In the genomic region with DNA sequence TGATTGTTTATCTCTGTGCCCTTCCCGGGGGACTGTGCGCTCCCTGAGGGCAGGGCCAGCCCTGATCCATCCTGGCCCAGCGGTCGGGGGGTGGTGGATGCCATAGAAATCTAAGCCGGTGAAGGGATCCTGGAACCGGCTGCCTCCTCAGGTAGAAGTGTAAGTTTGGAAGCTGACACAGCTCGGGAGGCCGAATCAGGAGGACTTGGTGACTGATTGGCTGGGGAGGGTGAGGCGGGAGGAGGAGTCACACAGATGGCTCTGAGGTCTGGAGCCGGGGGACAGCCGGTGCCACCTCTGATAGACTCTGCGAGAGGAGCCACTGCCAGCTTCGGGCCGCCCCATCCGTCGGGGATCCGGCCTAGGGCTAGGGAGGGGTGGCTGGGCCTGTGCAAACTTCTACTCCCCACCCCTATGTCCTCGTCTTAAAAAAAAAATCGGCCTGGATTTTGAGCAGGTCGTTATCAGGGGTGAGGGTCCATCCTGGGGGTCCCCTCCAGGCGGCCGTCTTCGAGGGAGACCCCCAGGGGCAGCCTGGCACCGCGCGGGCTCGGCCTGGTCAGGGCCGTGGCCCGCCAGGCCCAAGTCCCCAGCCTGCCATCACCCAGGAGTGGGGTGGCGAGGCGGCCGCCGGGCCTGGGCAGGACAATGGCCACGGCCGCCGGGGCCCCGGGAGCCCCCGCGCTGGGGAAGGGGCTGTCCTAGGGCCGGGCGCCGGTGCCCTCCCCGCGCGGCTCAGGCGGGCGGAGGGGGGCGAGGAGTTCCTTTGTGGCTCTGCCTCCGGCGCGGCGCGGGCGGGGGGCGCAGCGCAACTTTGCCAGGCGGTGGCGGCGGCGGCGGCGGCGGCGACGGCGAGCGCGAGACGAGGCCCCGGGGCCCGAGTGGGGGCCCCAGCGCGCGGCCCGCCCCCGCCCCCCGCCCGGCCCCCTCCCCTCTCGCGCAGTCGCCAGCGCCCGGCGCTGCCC, we compare ENCODE assay signal across 8 cellular contexts. TPM values are rescaled to one million over a fixed set of nuclear protein-coding genes. Genes with fewer than 3 reads are reported as not detected.
DNase-seq lines count a peak whose midpoint lies in the region; ATAC-seq, FAIRE-seq and TF ChIP-seq lines count a peak whose summit lies in the region.

No MANE protein-coding gene starts in this region.

- H3K27ac ChIP-seq in SK-N-MC (no peak overlapping the region), angular gyrus (ENCODE audit: low read depth, low read length) (peak overlapping the region; percentile 82)

- FAIRE-seq in H54 (lab: Jason Lieb, UNC), result no peak

- no peaks in the 10 kb centered on the region for H3K36me3 ChIP-seq in SK-N-MC (ENCODE audit: insufficient read depth, low read length)

- TF ChIP-seq POLR2A in H54 (IDR thresholded peaks at IDR 0.05; ENCODE audit: low read depth, low read length), result no peak

- DNase-seq in HuH-7.5 (ENCODE audit: low spot score) (peak; percentile 82), SK-N-MC (ENCODE audit: low read depth, low spot score) (no peak), left ventricle myocardium superior (peak; percentile 81), pons (ENCODE audit: low spot score) (peak; percentile 55), H54 (ENCODE audit: insufficient read length, low spot score) (no peak)

- H3K9ac ChIP-seq in SK-N-MC (ENCODE audit: insufficient read length), result peak overlapping the region; percentile 69

- H3K9me3 ChIP-seq in SK-N-MC (ENCODE audit: low read depth, low read length), result no peaks in the 10 kb centered on the region

- H3K4me3 ChIP-seq in SK-N-MC, result peak overlapping the region; percentile 65

- ATAC-seq in GM18502 (IDR thresholded peaks at IDR 0.05; ENCODE audit: poor library complexity, unreplicated experiment) (peak; percentile 39), left ventricle myocardium superior (peak; percentile 87), GM18861 (IDR thresholded peaks at IDR 0.05; ENCODE audit: unreplicated experiment) (no peak)

- intact Hi-C loops in left ventricle myocardium superior (cut with micrococcal nuclease), result no loop called here

RNA-seq across cellular contexts. Expression of gene ZNF362, which starts 0.7 kb away (rescaled TPM):
- total RNA-seq in left ventricle myocardium superior, result 37.8 TPM

Comparison
In these comparisons a context has a peak if more than half of its experiments do, and no peak if none do; other contexts are left out.
1. DNase-seq: peak in HuH-7.5 (single experiment), left ventricle myocardium superior (single experiment) and pons (single experiment); none in SK-N-MC (single experiment) and H54 (single experiment).